In the genomic region with DNA sequence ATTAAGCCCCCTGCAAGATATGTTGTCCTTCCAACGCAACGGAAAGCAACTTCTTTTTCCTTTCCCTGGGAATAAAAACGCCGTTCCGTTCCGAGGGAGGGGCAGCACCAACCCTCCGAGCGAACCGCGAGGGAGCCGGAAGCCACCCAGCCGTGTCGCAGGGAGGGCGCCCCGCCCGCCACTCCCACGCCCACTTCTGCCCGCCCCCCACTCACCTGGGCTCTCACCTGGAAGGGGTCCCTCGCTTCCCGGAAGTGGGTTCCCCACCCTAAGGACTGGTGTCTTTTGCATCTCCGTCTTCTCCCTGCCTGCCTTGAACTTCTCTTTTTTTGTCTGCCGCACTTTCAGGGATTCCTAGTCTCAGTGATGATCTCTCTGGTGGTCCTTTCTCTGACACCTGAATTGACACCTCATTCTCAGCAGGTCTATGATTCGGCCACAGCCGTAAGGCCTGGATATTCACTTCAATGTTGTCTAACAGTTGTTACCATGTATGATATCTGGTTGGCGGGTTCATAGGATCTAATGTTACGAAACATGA, we compare ENCODE assay signal across 8 cellular contexts. TPM values are rescaled to one million over a fixed set of nuclear protein-coding genes. Genes with fewer than 3 reads are reported as not detected.
DNase-seq lines count a peak whose midpoint lies in the region; ATAC-seq and TF ChIP-seq lines count a peak whose summit lies in the region.

No MANE protein-coding gene starts in this region.

- ATAC-seq in HG02610 (IDR thresholded peaks at IDR 0.05; ENCODE audit: unreplicated experiment): peak; percentile 24

- peak overlapping the region; percentile 77 for H3K4me2 ChIP-seq in hepatocyte

- peak overlapping the region; percentile 27 for H2AFZ ChIP-seq in hepatocyte

- H3K4me3 ChIP-seq in GM12875 (ENCODE audit: low read depth, low read length): peak overlapping the region; percentile 66
- H3K4me3 ChIP-seq in hepatocyte: peak overlapping the region; percentile 53
- H3K4me3 ChIP-seq in skin epidermis: peak overlapping the region; percentile 57 to 86 (median 72)

- H3K27ac ChIP-seq in hepatocyte (peak overlapping the region; percentile 95), skin epidermis (peak overlapping the region in 19 of 21 experiments; percentile 28 to 94 (median 82))

- no peaks in the 10 kb centered on the region for H3K79me2 ChIP-seq in hepatocyte

- peak; percentile 28 for DNase-seq in NOMO-1 treated with dmso at 0.1 percent for 144 hours (lab: John Stamatoyannopoulos, UW; ENCODE audit: unreplicated experiment)
- DNase-seq in activated naive CD4-positive, alpha-beta T cell treated with anti-CD3 and anti-CD28 coated beads, Interleukin-2, amount 50 U/mL, for 16 hours: peak; percentile 64
- DNase-seq in hepatocyte (ENCODE audit: low spot score): peak; percentile 60
- DNase-seq in RKO (ENCODE audit: low spot score): no peak
- DNase-seq in NCI-H187 (lab: John Stamatoyannopoulos, UW): no peak

- 20% methylated on average over 14 of the region's 26 CpGs for WGBS in hepatocyte (ENCODE audit: low lambda C conversion rate, missing lambda C conversion rate)

- no peaks in the 10 kb centered on the region for H3K9me3 ChIP-seq in hepatocyte (ENCODE audit: low read depth)

- TF ChIP-seq CTCF in GM12875 (IDR thresholded peaks at IDR 0.05; ENCODE audit: borderline replicate concordance, insufficient read depth, low read depth, low read length) (no peak), hepatocyte (IDR thresholded peaks at IDR 0.05; ENCODE audit: poor library complexity) (no peak)

- H3K36me3 ChIP-seq in hepatocyte (replicated peaks; ENCODE audit: insufficient read depth, low read depth): no peaks in the 10 kb centered on the region

- H3K9me2 ChIP-seq in hepatocyte (replicated peaks; ENCODE audit: insufficient read depth): no peaks in the 10 kb centered on the region

- H3K27me3 ChIP-seq in hepatocyte: no peaks in the 10 kb centered on the region

- H4K20me1 ChIP-seq in hepatocyte (ENCODE audit: insufficient read depth, poor library complexity, severe bottlenecking): no peaks in the 10 kb centered on the region

- no peaks in the 10 kb centered on the region for H3K4me1 ChIP-seq in hepatocyte (ENCODE audit: insufficient read depth)

RNA-seq across cellular contexts. Expression of a gene that starts 25.3 kb away (rescaled TPM):
- total RNA-seq in hepatocyte: 38.0 and 38.4 TPM in 2 replicates
- 17.4 and 26.4 TPM in 2 replicates for polyA plus RNA-seq in hepatocyte

Comparison
In these comparisons a context has a peak if more than half of its experiments do, and no peak if none do; other contexts are left out.
1. DNase-seq: peak in NOMO-1 treated with dmso at 0.1 percent for 144 hours (single experiment), activated naive CD4-positive, alpha-beta T cell treated with anti-CD3 and anti-CD28 coated beads, Interleukin-2, amount 50 U/mL, for 16 hours (single experiment) and hepatocyte (single experiment); none in RKO (single experiment) and NCI-H187 (0 of 2).
2. Peak in every context shown above with its lines, with median percentiles within 50 percentile points of each other: H3K4me3 ChIP-seq.